21 cellular contexts compared by ENCODE assay signal in the genomic region with DNA sequence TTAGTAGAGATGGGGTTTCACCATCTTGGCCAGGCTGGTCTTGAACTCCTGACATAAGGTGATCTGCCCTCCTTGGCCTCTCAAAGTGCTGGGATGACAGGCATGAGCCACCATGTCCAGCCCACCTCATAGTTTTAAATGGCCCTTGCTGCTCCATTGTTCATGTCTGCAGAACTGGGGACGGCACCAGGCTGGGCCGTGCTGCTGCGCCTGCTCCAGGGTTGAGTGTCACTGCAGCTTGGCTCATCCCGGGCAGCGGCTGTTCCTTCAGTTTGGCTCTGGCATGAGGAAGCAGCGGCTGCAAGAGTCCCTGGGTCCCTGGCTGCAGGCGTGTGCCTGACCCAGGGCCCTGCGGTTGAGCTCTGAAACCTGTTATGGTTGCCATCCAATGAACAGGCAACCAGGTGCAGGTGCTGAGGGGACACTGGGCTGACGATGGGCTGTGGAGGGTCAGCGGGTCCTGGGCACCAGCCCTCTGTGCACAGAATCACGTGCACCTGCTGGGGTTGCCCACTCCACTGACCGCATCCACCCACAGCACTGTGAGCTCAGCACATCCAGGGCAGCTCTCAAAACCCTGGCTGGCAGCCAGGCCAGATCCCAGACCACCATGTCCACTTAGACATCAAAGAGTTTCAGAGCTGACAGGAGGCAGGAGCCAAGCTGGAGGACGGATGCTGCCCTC.
DNase-seq lines count a peak whose midpoint lies in the region; ATAC-seq and TF ChIP-seq lines count a peak whose summit lies in the region.
"Had no signal": no experiment of that assay in that cellular context is flagged by ENCODE, and none has a peak within 500 bp of the region (broad histone marks: within the 10 kb centered on the region; RNA-seq: fewer than 3 reads in every experiment).

No MANE protein-coding gene starts in this region.

- H2AFZ ChIP-seq in SK-N-SH (ENCODE audit: low read depth) (no peak overlapping the region), neuronal stem cell (ENCODE audit: low read length) (no peak overlapping the region)

- H3K27ac Mint-ChIP-seq in activated CD8-positive, alpha-beta T cell treated with anti-CD3 and anti-CD28 coated beads for 36 hours: no peak overlapping the region
- H3K27ac Mint-ChIP-seq: GM23338 had no signal

- ATAC-seq in SK-N-SH treated with all-trans-retinoic acid at 6 μM for 48 hours (no peak), RWPE2 (ENCODE audit: low read depth) (no peak)
- ATAC-seq in activated CD8-positive, alpha-beta T cell treated with anti-CD3 and anti-CD28 coated beads for 36 hours: no peak
- ATAC-seq: HCT116 had no signal

- H3F3A ChIP-seq in SK-N-SH (replicated peaks; ENCODE audit: insufficient read depth): no peaks in the 10 kb centered on the region

- TF ChIP-seq EP300 in SK-N-SH (IDR thresholded peaks at IDR 0.05; ENCODE audit: borderline replicate concordance in 1 of 2, low read depth in 1 of 2, low read length in 1 of 2): no peak

- no peaks in the 10 kb centered on the region for H4K20me1 ChIP-seq in SK-N-SH (ENCODE audit: insufficient read depth)

- H2BK12ac ChIP-seq in neuronal stem cell (ENCODE audit: low read length): peak overlapping the region; percentile 41

- 84% methylated on average over 4 of the region's 13 CpGs for WGBS in SK-N-SH (ENCODE audit: low lambda C conversion rate)
- no CpG with 5 or more reads among the region's 13 CpGs for WGBS in neuronal stem cell (ENCODE audit: extremely low coverage in 2 of 2, insufficient read length in 2 of 2, insufficient replicate concordance in 1 of 2), 2 donors

- POLR2A ChIA-PET in SK-N-SH (lab: Yijun Ruan, JAX): interaction anchor here (0.7 kb wide), 1 partner anchor 16 kb away, joined by 3 read pairs; no protein-coding TSS in a partner anchor
- POLR2A ChIA-PET in activated CD8-positive, alpha-beta T cell treated with anti-CD3 and anti-CD28 coated beads for 36 hours (lab: Charles Lee): no interaction called here
- POLR2A ChIA-PET in HEK293T (lab: Yijun Ruan, JAX): no interaction called here

- peak overlapping the region; percentile 66 for H2BK5ac ChIP-seq in neuronal stem cell (ENCODE audit: low read length)

- peak overlapping the region; percentile 94 for H2AK5ac ChIP-seq in neuronal stem cell (ENCODE audit: low read depth, low read length)

- H3K27ac ChIP-seq in SK-N-SH (ENCODE audit: low read depth in 2 of 2, low read length in 1 of 2) (no peak overlapping the region), RWPE2 (ENCODE audit: poor library complexity, severe bottlenecking) (no peak overlapping the region), neuronal stem cell (replicated peaks; ENCODE audit: low read length) (no peak overlapping the region), tibial artery (no peak overlapping the region)
- H3K27ac ChIP-seq: 22Rv1, SJCRH30 had no signal

- H3K36me3 ChIP-seq in SK-N-SH (replicated peaks in 1 of 2; ENCODE audit: control insufficient read depth in 1 of 2, insufficient read depth in 2 of 2, low read length in 1 of 2) (no peaks in the 10 kb centered on the region), RWPE2 (ENCODE audit: low read depth) (no peaks in the 10 kb centered on the region), neuronal stem cell (replicated peaks in 1 of 2; ENCODE audit: control insufficient read depth in 2 of 2, insufficient read depth in 2 of 2, low read length in 2 of 2) (no peaks in the 10 kb centered on the region), tibial artery (no peaks in the 10 kb centered on the region)
- H3K36me3 ChIP-seq: SJCRH30 had no signal

- intact Hi-C loops in tibial artery (cut with DNase I; ENCODE audit: low total_unique reads): no loop called here
- intact Hi-C loops in activated CD8-positive, alpha-beta T cell treated with anti-CD3 and anti-CD28 coated beads for 36 hours (cut with micrococcal nuclease): no loop called here

- H3K9ac ChIP-seq in SK-N-SH (no peak overlapping the region), neuronal stem cell (ENCODE audit: low read depth, low read length, poor library complexity) (peak overlapping the region; percentile 70)

- H3K4me2 ChIP-seq in SK-N-SH (no peak overlapping the region), neuronal stem cell (ENCODE audit: insufficient read depth, low read length, poor library complexity, severe bottlenecking) (no peak overlapping the region)
- H3K4me2 ChIP-seq: GM23338 had no signal

- H3K23ac ChIP-seq in neuronal stem cell (ENCODE audit: low read depth, low read length, poor library complexity): peak overlapping the region; percentile 65

- H3K79me2 ChIP-seq in SK-N-SH (ENCODE audit: insufficient read depth): no peaks in the 10 kb centered on the region

- H3K4me1 Mint-ChIP-seq in activated CD8-positive, alpha-beta T cell treated with anti-CD3 and anti-CD28 coated beads for 36 hours (ENCODE audit: low read depth): no peaks in the 10 kb centered on the region

- H3K36me3 Mint-ChIP-seq in activated CD8-positive, alpha-beta T cell treated with anti-CD3 and anti-CD28 coated beads for 36 hours (ENCODE audit: low read depth): no peaks in the 10 kb centered on the region

- TF ChIP-seq CTCF in SK-N-SH (IDR thresholded peaks at IDR 0.05): no peak
- no peak for TF ChIP-seq CTCF in RWPE2 (IDR thresholded peaks at IDR 0.05; ENCODE audit: poor library complexity, severe bottlenecking)
- no peak for TF ChIP-seq CTCF in tibial artery (IDR thresholded peaks at IDR 0.05)
- no peak for TF ChIP-seq CTCF in activated CD8-positive, alpha-beta T cell treated with anti-CD3 and anti-CD28 coated beads for 36 hours (IDR thresholded peaks at IDR 0.05)

- H2BK120ac ChIP-seq in neuronal stem cell (ENCODE audit: low read depth, low read length): no peak overlapping the region

- H3K4me3 Mint-ChIP-seq in activated CD8-positive, alpha-beta T cell treated with anti-CD3 and anti-CD28 coated beads for 36 hours: no peak overlapping the region
- H3K4me3 Mint-ChIP-seq: GM23338 had no signal

- peak overlapping the region; percentile 76 for H3K18ac ChIP-seq in neuronal stem cell (ENCODE audit: low read length)

- H3K9me2 ChIP-seq in SK-N-SH: no peaks in the 10 kb centered on the region

- H2BK15ac ChIP-seq in neuronal stem cell (ENCODE audit: low read length): no peak overlapping the region

- no peak for TF ChIP-seq RAD21 in SK-N-SH (IDR thresholded peaks at IDR 0.05; ENCODE audit: low read length)

- no peak overlapping the region for H3K4ac ChIP-seq in neuronal stem cell (ENCODE audit: low read length)

- CTCF ChIA-PET in SK-N-SH (lab: Yijun Ruan, JAX): interaction anchor here (0.8 to 1.6 kb wide), 3 partner anchors 9 to 44 kb away, joined by 3 to 6 read pairs (median 5); no protein-coding TSS in a partner anchor
- CTCF ChIA-PET in activated CD8-positive, alpha-beta T cell treated with anti-CD3 and anti-CD28 coated beads for 36 hours (lab: Charles Lee): no interaction called here
- CTCF ChIA-PET in HEK293T (lab: Yijun Ruan, JAX): no interaction called here

- DNase-seq in SK-N-SH (peak; percentile 55), RWPE2 (ENCODE audit: low spot score) (peak; percentile 43), neuronal stem cell (ENCODE audit: low spot score) (no peak), tibial artery (peak; percentile 14 to 38), HEK293T (ENCODE audit: extremely low spot score) (no peak), activated gamma-delta T cell treated with Interleukin-2 at 50 U/mL for 16 hours (no peak)
- no peak for DNase-seq in activated CD8-positive, alpha-beta T cell treated with anti-CD3 and anti-CD28 coated beads for 36 hours
- DNase-seq: AML-193, DMS 273 treated with DMSO at 0.1 percent for 48 hours, GDM1, KBM-7, NCI-H1105, NCI-H1694, NCI-H2081 treated with DMSO at 0.1 percent for 48 hours, NCI-H774, OCI-M1, SJCRH30 had no signal

- H3K27me3 ChIP-seq in SK-N-SH (ENCODE audit: insufficient read depth) (no peaks in the 10 kb centered on the region), RWPE2 (ENCODE audit: insufficient read depth, poor library complexity, severe bottlenecking) (peaks cover 3% of the 10 kb centered on the region), neuronal stem cell (ENCODE audit: control insufficient read depth in 3 of 3, insufficient read depth in 3 of 3, low read depth in 1 of 3, low read length in 3 of 3) (peaks cover 0 to 3% (median 0%) of the 10 kb centered on the region in 3 experiments), tibial artery (peaks cover 0 to 31% of the 10 kb centered on the region in 2 donors)
- H3K27me3 ChIP-seq: SJCRH30 had no signal

- H4K91ac ChIP-seq in neuronal stem cell (ENCODE audit: low read depth, low read length, poor library complexity): no peak overlapping the region

- H3K4me3 ChIP-seq in SK-N-SH (ENCODE audit: low read depth in 2 of 2, low read length in 1 of 2): no peak overlapping the region
- H3K4me3 ChIP-seq in RWPE2 (ENCODE audit: severe bottlenecking): no peak overlapping the region
- no peak overlapping the region for H3K4me3 ChIP-seq in neuronal stem cell (ENCODE audit: low read length in 2 of 2)
- H3K4me3 ChIP-seq in tibial artery: no peak overlapping the region
- H3K4me3 ChIP-seq: GM23338, SJCRH30 had no signal

- no peaks in the 10 kb centered on the region for H3K9me3 ChIP-seq in SK-N-SH
- no peaks in the 10 kb centered on the region for H3K9me3 ChIP-seq in RWPE2 (ENCODE audit: severe bottlenecking)
- no peaks in the 10 kb centered on the region for H3K9me3 ChIP-seq in neuronal stem cell (replicated peaks in 1 of 2; ENCODE audit: control insufficient read depth in 2 of 2, insufficient read depth in 1 of 2, low read depth in 1 of 2, low read length in 2 of 2)
- H3K9me3 ChIP-seq in tibial artery: peaks cover 0 to 17% (median 0%) of the 10 kb centered on the region in 3 donors
- H3K9me3 ChIP-seq: SJCRH30 had no signal

- H3K4me1 ChIP-seq in SK-N-SH (ENCODE audit: control insufficient read depth in 1 of 2, insufficient read depth in 2 of 2, low read depth in 1 of 2, low read length in 1 of 2) (peaks cover 0 to 5% of the 10 kb centered on the region in 2 experiments; a peak in 1 of 4 replicates), RWPE2 (ENCODE audit: insufficient read depth, poor library complexity, severe bottlenecking) (no peaks in the 10 kb centered on the region), neuronal stem cell (ENCODE audit: control insufficient read depth in 2 of 2, insufficient read depth in 1 of 2, low read depth in 1 of 2, low read length in 2 of 2) (no peaks in the 10 kb centered on the region), tibial artery (no peaks in the 10 kb centered on the region)
- H3K4me1 ChIP-seq: SJCRH30 had no signal

- no peaks in the 10 kb centered on the region for H3K9me3 Mint-ChIP-seq in activated CD8-positive, alpha-beta T cell treated with anti-CD3 and anti-CD28 coated beads for 36 hours

- no peak overlapping the region for H3K14ac ChIP-seq in neuronal stem cell (ENCODE audit: low read length)

- no peaks in the 10 kb centered on the region for H3K79me1 ChIP-seq in neuronal stem cell (ENCODE audit: low read depth, low read length)

- peaks cover 3% of the 10 kb centered on the region for H3K27me3 Mint-ChIP-seq in activated CD8-positive, alpha-beta T cell treated with anti-CD3 and anti-CD28 coated beads for 36 hours

- H4K8ac ChIP-seq in neuronal stem cell (ENCODE audit: low read depth, low read length): peak overlapping the region; percentile 23

TF ChIP-seq in SK-N-SH, 30 proteins besides CTCF, POLR2A, EP300 and RAD21 (continues in another document):
- TF ChIP-seq RFX5 (IDR thresholded peaks at IDR 0.05; ENCODE audit: low read length): no peak

TF ChIP-seq in HEK293T, 16 proteins besides CTCF, POLR2A, EP300 and RAD21 (continues in another document):
- TF ChIP-seq TARDBP (IDR thresholded peaks at IDR 0.05): no peak
- no peak for TF ChIP-seq FOXM1 (IDR thresholded peaks at IDR 0.05; ENCODE audit: borderline replicate concordance)

Comparison
In these comparisons a context has a peak if more than half of its experiments do, and no peak if none do; other contexts are left out.
1. DNase-seq: peak in SK-N-SH (single experiment), RWPE2 (single experiment) and tibial artery (2 of 2); none in neuronal stem cell (single experiment), activated CD8-positive, alpha-beta T cell treated with anti-CD3 and anti-CD28 coated beads for 36 hours (single experiment), HEK293T (single experiment) and activated gamma-delta T cell treated with Interleukin-2 at 50 U/mL for 16 hours (single experiment).